9 cellular contexts compared by ENCODE assay signal in genomic region chr12:92075425-92075891, GRCh38.
A peak's percentile ranks its signal among the peaks of the same experiment; 100 is the strongest.
DNase-seq lines count a peak whose midpoint lies in the region; ATAC-seq, FAIRE-seq and TF ChIP-seq lines count a peak whose summit lies in the region.
"Had no signal": no experiment of that assay in that cellular context is flagged by ENCODE, and none has a peak within 500 bp of the region (broad histone marks: within the 10 kb centered on the region; RNA-seq: fewer than 3 reads in every experiment).

No MANE protein-coding gene starts in this region.

- intact Hi-C loops in heart right ventricle (cut with DNase I) (loop anchor here in 1 of 10 donors (5.0 kb wide), 1 partner anchor 57 kb away; no protein-coding TSS in a partner anchor), body of pancreas (cut with DNase I) (loop anchor here (10.0 kb wide), 1 partner anchor 59 kb away; no protein-coding TSS in a partner anchor)

- peaks cover 22% of the 10 kb centered on the region for H3K4me1 Mint-ChIP-seq in T-helper 17 cell

- no peaks in the 10 kb centered on the region for H3K27me3 Mint-ChIP-seq in T-helper 17 cell

- FAIRE-seq in urothelium cell line (lab: Jason Lieb, UNC), result no peak

- peak overlapping the region; percentile 77 for H3K27ac Mint-ChIP-seq in T-helper 17 cell

- H3K9me3 ChIP-seq in T-helper 17 cell (ENCODE audit: control insufficient read depth, low read length, poor library complexity, severe bottlenecking), result no peaks in the 10 kb centered on the region
- H3K9me3 ChIP-seq in heart right ventricle, result no peaks in the 10 kb centered on the region
- no peaks in the 10 kb centered on the region for H3K9me3 ChIP-seq in body of pancreas

- H3K4me1 ChIP-seq in heart right ventricle (peaks cover 7 to 66% (median 36%) of the 10 kb centered on the region in 9 donors), body of pancreas (peaks cover 60% of the 10 kb centered on the region)

- DNase-seq in T-helper 17 cell, result no peak
- DNase-seq in heart right ventricle, result no peak
- DNase-seq in skeletal muscle cell (ENCODE audit: low read depth), result peak; percentile 47
- no peak for DNase-seq in T-helper 2 cell
- no peak for DNase-seq in body of pancreas
- DNase-seq in urothelium cell line (ENCODE audit: low spot score), result no peak

- H3K36me3 Mint-ChIP-seq in T-helper 17 cell (ENCODE audit: low read depth), result peaks cover 3% of the 10 kb centered on the region

- peak; percentile 45 for ATAC-seq in GM18868 (IDR thresholded peaks at IDR 0.05; ENCODE audit: unreplicated experiment)
- ATAC-seq in T-helper 17 cell, result no peak
- ATAC-seq in heart right ventricle, result peak in 7 of 8 donors; percentile 37 to 80 (median 53)
- ATAC-seq in body of pancreas, result no peak
- ATAC-seq in HG02973 (IDR thresholded peaks at IDR 0.05; ENCODE audit: unreplicated experiment), result no peak

- H3K36me3 ChIP-seq in heart right ventricle (no peaks in the 10 kb centered on the region), body of pancreas (replicated peaks in 1 of 2; ENCODE audit: insufficient read depth in 1 of 2, low read depth in 2 of 2) (no peaks in the 10 kb centered on the region)

- H3K27ac ChIP-seq in heart right ventricle (peak overlapping the region in 7 of 10 donors; percentile 4 to 62 (median 22)), body of pancreas (peak overlapping the region in 2 of 4 donors; percentile 15 to 51)

- TF ChIP-seq POLR2A in body of pancreas (IDR thresholded peaks at IDR 0.05), result no peak

- 53 to 58% methylated on average over 2 of the region's 2 CpGs for WGBS in heart right ventricle, 2 donors
- WGBS in body of pancreas, 2 donors, result 76 to 89% methylated on average over 2 of the region's 2 CpGs

- TF ChIP-seq CTCF in heart right ventricle (IDR thresholded peaks at IDR 0.05), result no peak
- no peak for TF ChIP-seq CTCF in body of pancreas (IDR thresholded peaks at IDR 0.05)

- H3K27me3 ChIP-seq in heart right ventricle, result no peaks in the 10 kb centered on the region
- no peaks in the 10 kb centered on the region for H3K27me3 ChIP-seq in body of pancreas
- H3K27me3 ChIP-seq: dorsolateral prefrontal cortex had no signal

- peak overlapping the region; percentile 7 for H3K4me3 Mint-ChIP-seq in T-helper 17 cell

- H3K4me3 ChIP-seq in heart right ventricle (no peak overlapping the region), skeletal muscle cell (ENCODE audit: low read depth, low read length) (no peak overlapping the region), body of pancreas (no peak overlapping the region)
- H3K4me3 ChIP-seq: dorsolateral prefrontal cortex had no signal

Comparison
In these comparisons a context has a peak if more than half of its experiments do, and no peak if none do; other contexts are left out.
1. ATAC-seq: peak in GM18868 (single experiment) and heart right ventricle (7 of 8); none in T-helper 17 cell (single experiment), body of pancreas (single experiment) and HG02973 (single experiment).